ENCODE assay signal across 22 cellular contexts in genomic region chr13:89227356-89227755, GRCh38.
"Had no signal": no experiment of that assay in that cellular context is flagged by ENCODE, and none has a peak within 500 bp of the region (broad histone marks: within the 10 kb centered on the region; RNA-seq: fewer than 3 reads in every experiment).

No MANE protein-coding gene starts in this region.

- H3K9me3 ChIP-seq: right atrium auricular region, uterus had no signal

- H3K27ac Mint-ChIP-seq: activated naive CD8-positive, alpha-beta T cell treated with anti-CD3 and anti-CD28 coated beads for 36 hours; activated T-helper 1 cell treated with anti-CD3 and anti-CD28 coated beads, Interleukin-12 subunit alpha, Interleukin-12 subunit beta, Interleukin-2, Interleukin-4 antibody, amounts not matched to agents 30 ng/mL and 10 ng/mL and 1 ng/mL, durations not matched to agents 14 hours and 24 hours and 36 hours; effector memory CD8-positive, alpha-beta T cell; memory B cell; naive thymus-derived CD8-positive, alpha-beta T cell had no signal

- ATAC-seq: effector memory CD8-positive, alpha-beta T cell; left lung; mucosa of descending colon; naive thymus-derived CD8-positive, alpha-beta T cell had no signal

- H3K4me1 Mint-ChIP-seq: activated naive CD8-positive, alpha-beta T cell treated with anti-CD3 and anti-CD28 coated beads for 36 hours; memory B cell; naive thymus-derived CD8-positive, alpha-beta T cell had no signal

- H3K27me3 Mint-ChIP-seq: activated naive CD8-positive, alpha-beta T cell treated with anti-CD3 and anti-CD28 coated beads for 36 hours; effector memory CD8-positive, alpha-beta T cell; memory B cell; naive thymus-derived CD8-positive, alpha-beta T cell had no signal

- H3K27ac ChIP-seq: left lung, right atrium auricular region, skin epidermis, tibial nerve, uterus had no signal

- DNase-seq: activated CD4-positive, CD25-positive, alpha-beta regulatory T cell treated with anti-CD3 and anti-CD28 coated beads, Interleukin-2, amount 50 U/mL, for 72 hours; activated naive CD8-positive, alpha-beta T cell treated with anti-CD3 and anti-CD28 coated beads for 36 hours; dermis blood vessel endothelial cell; effector memory CD8-positive, alpha-beta T cell; erythroblast; hippocampal formation; kidney; left lung; mucosa of descending colon; naive thymus-derived CD8-positive, alpha-beta T cell; nucleus accumbens; stimulated activated CD4-positive, alpha-beta T cell treated with anti-CD3 and anti-CD28 coated beads, Interleukin-4, amount 100 ng/mL, for 4 hours; stimulated activated CD8-positive, alpha-beta memory T cell treated with anti-CD3 and anti-CD28 coated beads, Interleukin-4, amount 100 ng/mL, for 48 hours; stimulated activated naive CD4-positive, alpha-beta T cell treated with Interleukin-2 at 50 U/mL for 16 hours; substantia nigra; T1000; uterus had no signal

- H3K27me3 ChIP-seq: left lung, right atrium auricular region, tibial nerve, uterus had no signal

- H3K4me3 Mint-ChIP-seq: activated naive CD8-positive, alpha-beta T cell treated with anti-CD3 and anti-CD28 coated beads for 36 hours; activated T-helper 1 cell treated with anti-CD3 and anti-CD28 coated beads, Interleukin-12 subunit alpha, Interleukin-12 subunit beta, Interleukin-2, Interleukin-4 antibody, amounts not matched to agents 30 ng/mL and 10 ng/mL and 1 ng/mL, durations not matched to agents 14 hours and 24 hours and 36 hours; effector memory CD8-positive, alpha-beta T cell; memory B cell; naive thymus-derived CD8-positive, alpha-beta T cell had no signal

- H3K4me1 ChIP-seq: left lung, right atrium auricular region, tibial nerve, uterus had no signal

- H3K36me3 ChIP-seq: left lung, right atrium auricular region, tibial nerve, uterus had no signal

- H3K4me3 ChIP-seq: left lung, mucosa of descending colon, right atrium auricular region, skin epidermis, tibial nerve, uterus had no signal

- H3K36me3 Mint-ChIP-seq: activated naive CD8-positive, alpha-beta T cell treated with anti-CD3 and anti-CD28 coated beads for 36 hours; memory B cell; naive thymus-derived CD8-positive, alpha-beta T cell had no signal
